Comparison of ENCODE assay signal across 7 cellular contexts in genomic region chr6:26159417-26160273, GRCh38.
DNase-seq lines count a peak whose midpoint lies in the region; ATAC-seq lines count a peak whose summit lies in the region.

No MANE protein-coding gene starts in this region.

- peak; percentile 8 to 25 for ATAC-seq in activated naive CD4-positive, alpha-beta T cell treated with anti-CD3 and anti-CD28 coated beads, Interleukin-2, amount 50 U/mL, for 72 hours
- ATAC-seq in stimulated activated effector memory CD8-positive, alpha-beta T cell treated with anti-CD3 and anti-CD28 coated beads, Interleukin-12 subunit alpha, Interleukin-12 subunit beta, amount 100 ng/mL, for 72 hours: peak; percentile 22
- no peak for ATAC-seq in esophagus mucosa

- peak overlapping the region; percentile 96 for H3K9ac ChIP-seq in ES-I3 (ENCODE audit: low read depth, low read length)

- no peaks in the 10 kb centered on the region for H3K9me3 Mint-ChIP-seq in activated naive CD4-positive, alpha-beta T cell treated with anti-CD3 and anti-CD28 coated beads, Interleukin-2, amount 50 U/mL, for 72 hours
- no peaks in the 10 kb centered on the region for H3K9me3 Mint-ChIP-seq in stimulated activated effector memory CD8-positive, alpha-beta T cell treated with anti-CD3 and anti-CD28 coated beads, Interleukin-12 subunit alpha, Interleukin-12 subunit beta, amount 100 ng/mL, for 72 hours

- H3K36me3 Mint-ChIP-seq in activated naive CD4-positive, alpha-beta T cell treated with anti-CD3 and anti-CD28 coated beads, Interleukin-2, amount 50 U/mL, for 72 hours: peaks cover 26% of the 10 kb centered on the region in 2 donors
- H3K36me3 Mint-ChIP-seq in stimulated activated effector memory CD8-positive, alpha-beta T cell treated with anti-CD3 and anti-CD28 coated beads, Interleukin-12 subunit alpha, Interleukin-12 subunit beta, amount 100 ng/mL, for 72 hours: peaks cover 57% of the 10 kb centered on the region

- H3K4me1 Mint-ChIP-seq in stimulated activated effector memory CD8-positive, alpha-beta T cell treated with anti-CD3 and anti-CD28 coated beads, Interleukin-12 subunit alpha, Interleukin-12 subunit beta, amount 100 ng/mL, for 72 hours: peaks cover 54% of the 10 kb centered on the region

- no peaks in the 10 kb centered on the region for H3K9me3 ChIP-seq in ES-I3 (ENCODE audit: control insufficient read depth, insufficient read depth, low read length)
- no peaks in the 10 kb centered on the region for H3K9me3 ChIP-seq in iPS-18c (ENCODE audit: control insufficient read depth, insufficient read depth, low read length)

- peaks cover 6% of the 10 kb centered on the region for H3K4me1 ChIP-seq in ES-I3 (ENCODE audit: insufficient read depth, low read length)

- H3K36me3 ChIP-seq in ES-I3 (ENCODE audit: insufficient read depth, low read length): no peaks in the 10 kb centered on the region

- H3K4me3 ChIP-seq in iPS-18c (ENCODE audit: insufficient read depth, low read depth, low read length): peak overlapping the region; percentile 57

- peak overlapping the region; percentile 100 for H3K27ac Mint-ChIP-seq in activated naive CD4-positive, alpha-beta T cell treated with anti-CD3 and anti-CD28 coated beads, Interleukin-2, amount 50 U/mL, for 72 hours
- H3K27ac Mint-ChIP-seq in stimulated activated effector memory CD8-positive, alpha-beta T cell treated with anti-CD3 and anti-CD28 coated beads, Interleukin-12 subunit alpha, Interleukin-12 subunit beta, amount 100 ng/mL, for 72 hours: peak overlapping the region; percentile 97

- DNase-seq in M059J (ENCODE audit: low read depth): peak; percentile 80
- no peak for DNase-seq in activated naive CD4-positive, alpha-beta T cell treated with anti-CD3 and anti-CD28 coated beads, Interleukin-2, amount 50 U/mL, for 72 hours (ENCODE audit: low spot score in 2 of 2)
- DNase-seq in stimulated activated effector memory CD8-positive, alpha-beta T cell treated with anti-CD3 and anti-CD28 coated beads, Interleukin-12 subunit alpha, Interleukin-12 subunit beta, amount 100 ng/mL, for 72 hours (ENCODE audit: low spot score in 2 of 2): peak in 1 of 2 donors; percentile 63
- DNase-seq in NCI-H1436 (lab: John Stamatoyannopoulos, UW): no peak

- H3K4me3 Mint-ChIP-seq in stimulated activated effector memory CD8-positive, alpha-beta T cell treated with anti-CD3 and anti-CD28 coated beads, Interleukin-12 subunit alpha, Interleukin-12 subunit beta, amount 100 ng/mL, for 72 hours: peak overlapping the region; percentile 82
